Comparison of ENCODE assay signal across 1 cellular context in genomic region chr1:244322791-244323521, GRCh38.
A peak's percentile ranks its signal among the peaks of the same experiment; 100 is the strongest.
TF ChIP-seq lines count a peak whose summit lies in the region.

No MANE protein-coding gene starts in this region.

TF ChIP-seq in HepG2, 621 proteins besides CTCF, POLR2A, EP300 and RAD21 (continued from another document):
- TF ChIP-seq AHDC1 (CRISPR knock-in tag; IDR thresholded peaks at IDR 0.05; ENCODE audit: borderline replicate concordance) = peak; percentile 27; the same call in 1 of the 2 replicates
- TF ChIP-seq SALL2 (CRISPR knock-in tag; IDR thresholded peaks at IDR 0.05) = no peak
- no peak for TF ChIP-seq ZNF263 (CRISPR knock-in tag; IDR thresholded peaks at IDR 0.05)
- TF ChIP-seq SP5 (CRISPR knock-in tag; IDR thresholded peaks at IDR 0.05; ENCODE audit: borderline replicate concordance, low read depth) = 0 out of 2 replicates have a peak, but pooled peaks have one; percentile 29
- TF ChIP-seq ARID5B (CRISPR knock-in tag; IDR thresholded peaks at IDR 0.05) = 0 out of 2 replicates have a peak, but pooled peaks have one; percentile 41
- peak; percentile 16; the same call in 1 of the 2 replicates for TF ChIP-seq GATAD2A (CRISPR knock-in tag; IDR thresholded peaks at IDR 0.05)
- TF ChIP-seq HOMEZ (CRISPR knock-in tag; IDR thresholded peaks at IDR 0.05; ENCODE audit: low read depth) = 0 out of 2 replicates have a peak, but pooled peaks have one; percentile 11
